Comparison of ENCODE assay signal across 17 cellular contexts in the genomic region with DNA sequence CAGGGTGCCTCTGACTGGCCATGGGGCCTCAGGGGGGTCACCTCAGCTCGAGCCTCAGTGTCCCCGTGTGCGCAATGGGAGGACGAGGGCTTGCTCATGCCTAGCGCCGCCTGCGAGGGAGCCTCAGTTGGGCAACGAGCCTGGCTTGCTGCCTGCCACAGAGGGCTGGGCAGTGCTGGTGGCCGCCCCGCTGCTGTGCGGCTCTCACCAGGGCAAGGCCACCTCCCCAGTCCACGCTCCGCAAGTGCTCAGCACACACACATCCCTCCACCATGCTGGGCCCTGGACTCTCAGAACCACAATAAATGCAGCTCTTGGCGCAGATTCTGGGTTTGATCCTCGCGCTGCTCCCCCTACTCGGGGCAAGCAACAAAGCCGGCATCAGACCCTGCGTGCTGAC.
DNase-seq lines count a peak whose midpoint lies in the region; ATAC-seq, FAIRE-seq and TF ChIP-seq lines count a peak whose summit lies in the region.
"Had no signal": no experiment of that assay in that cellular context is flagged by ENCODE, and none has a peak within 500 bp of the region (broad histone marks: within the 10 kb centered on the region; RNA-seq: fewer than 3 reads in every experiment).

No MANE protein-coding gene starts in this region.

- BruUV-seq in Panc1 (replicated peaks; lab: Mats Ljungman, UMichigan) (no TSS peak), OCI-LY7 (replicated peaks; lab: Mats Ljungman, UMichigan) (no TSS peak)

- POLR2A ChIA-PET in Panc1 (lab: Charles Lee) (no interaction called here), H1 (lab: Charles Lee; ENCODE audit: partially characterized antibody) (interaction anchor here (1.6 kb wide), 1 partner anchor 9 kb away, joined by 4 read pairs; no protein-coding TSS in a partner anchor), OCI-LY7 (lab: Charles Lee) (no interaction called here)
- POLR2A ChIA-PET in activated CD8-positive, alpha-beta T cell treated with anti-CD3 and anti-CD28 coated beads, Interleukin-2, amount 10 ng/mL, durations not matched to agents 7 days and 5 days (lab: Charles Lee): no interaction called here

- H4K8ac ChIP-seq in H1 (ENCODE audit: extremely low read depth, insufficient read depth, low read length) (no peak overlapping the region; the same call in 1 of the 2 replicates), neuronal stem cell (ENCODE audit: low read depth, low read length) (no peak overlapping the region)

- no peaks in the 10 kb centered on the region for H3K9me2 ChIP-seq in OCI-LY7 (ENCODE audit: insufficient read depth, low read length)

- H2BK15ac ChIP-seq in H1 (ENCODE audit: low read length) (0 out of 2 replicates have a peak overlapping the region, but pooled peaks have one; percentile 29), neuronal stem cell (ENCODE audit: low read length) (no peak overlapping the region)

- CTCF ChIA-PET in Panc1 (lab: Charles Lee) (no interaction called here), H1 (lab: Charles Lee; ENCODE audit: partially characterized antibody) (interaction anchor here (0.9 to 1.2 kb wide), 3 partner anchors 8 to 63 kb away, joined by 3 read pairs; no protein-coding TSS in a partner anchor), OCI-LY7 (lab: Charles Lee; ENCODE audit: unreplicated experiment) (no interaction called here)
- CTCF ChIA-PET in activated CD8-positive, alpha-beta T cell treated with anti-CD3 and anti-CD28 coated beads, Interleukin-2, amount 10 ng/mL, durations not matched to agents 7 days and 5 days (lab: Charles Lee): no interaction called here

- intact Hi-C loops in Panc1 (cut with micrococcal nuclease; ENCODE audit: unreplicated experiment) (no loop called here), OCI-LY7 (cut with micrococcal nuclease; ENCODE audit: unreplicated experiment) (no loop called here)

- H3K23me2 ChIP-seq in H1 (ENCODE audit: low read depth, low read length): no peaks in the 10 kb centered on the region

- peak overlapping the region; percentile 93 for H4K91ac ChIP-seq in H1 (replicated peaks; ENCODE audit: insufficient read length, low read length)
- H4K91ac ChIP-seq in neuronal stem cell (ENCODE audit: low read depth, low read length, poor library complexity): peak overlapping the region; percentile 64

- H3K9ac ChIP-seq in H1 (replicated peaks in 1 of 4; ENCODE audit: extremely low read depth in 1 of 4, low read depth in 3 of 4, low read length in 3 of 4): no peak overlapping the region
- H3K9ac ChIP-seq in neuronal stem cell (ENCODE audit: low read depth, low read length, poor library complexity): no peak overlapping the region

- H3K9me3 Mint-ChIP-seq in activated CD8-positive, alpha-beta T cell treated with anti-CD3 and anti-CD28 coated beads, Interleukin-2, amount 10 ng/mL, durations not matched to agents 7 days and 5 days (ENCODE audit: insufficient read depth): no peaks in the 10 kb centered on the region
- H3K9me3 Mint-ChIP-seq: CD4-positive, alpha-beta memory T cell had no signal

- DNase-seq in Panc1 (ENCODE audit: low read depth, low spot score) (no peak), H1 (ENCODE audit: low read depth in 1 of 2, low spot score in 2 of 2) (no peak), neuronal stem cell (ENCODE audit: low spot score) (no peak), OCI-LY7 (ENCODE audit: low spot score) (no peak)
- DNase-seq in activated CD8-positive, alpha-beta T cell treated with anti-CD3 and anti-CD28 coated beads, Interleukin-2, amount 10 ng/mL, durations not matched to agents 7 days and 5 days: no peak
- DNase-seq in activated CD8-positive, alpha-beta memory T cell treated with anti-CD3 and anti-CD28 coated beads, Interleukin-2, amount 50 U/mL, for 48 hours: no peak
- DNase-seq: C1 segment of cervical spinal cord; Calu3; CD4-positive, alpha-beta memory T cell; COR-L47; DMS53; DND-41; GOT3; H7 had no signal

- H3K4me3 Mint-ChIP-seq in activated CD8-positive, alpha-beta T cell treated with anti-CD3 and anti-CD28 coated beads, Interleukin-2, amount 10 ng/mL, durations not matched to agents 7 days and 5 days: no peak overlapping the region
- H3K4me3 Mint-ChIP-seq: CD4-positive, alpha-beta memory T cell had no signal

- H4K5ac ChIP-seq in H1 (ENCODE audit: insufficient read length, low read depth, low read length): no peak overlapping the region

- no peak for TF ChIP-seq RAD21 in H1 (IDR thresholded peaks at IDR 0.05 in 1 of 2, conservative IDR thresholded peaks at IDR 0.05 in 1 of 2; ENCODE audit: low read depth in 2 of 2, low read length in 2 of 2)

- no peak overlapping the region for H2BK120ac ChIP-seq in H1 (replicated peaks; ENCODE audit: low read depth, low read length)
- no peak overlapping the region for H2BK120ac ChIP-seq in neuronal stem cell (ENCODE audit: low read depth, low read length)

- WGBS in H1 (ENCODE audit: extremely low coverage in 1 of 2, insufficient coverage in 1 of 2, insufficient read length in 1 of 2, insufficient replicate concordance in 2 of 2, low coverage in 1 of 2, low lambda C conversion rate in 2 of 2, missing lambda C conversion rate in 1 of 2), 2 experiments: 86% methylated on average over 19 of the region's 19 CpGs; no CpG with 5 or more reads in 1 of the 2 experiments
- no CpG with 5 or more reads among the region's 19 CpGs for WGBS in neuronal stem cell (ENCODE audit: extremely low coverage in 2 of 2, insufficient read length in 2 of 2, insufficient replicate concordance in 1 of 2), 2 donors

- ATAC-seq in Panc1: peak; percentile 42
- ATAC-seq in activated CD8-positive, alpha-beta T cell treated with anti-CD3 and anti-CD28 coated beads, Interleukin-2, amount 10 ng/mL, durations not matched to agents 7 days and 5 days: no peak
- ATAC-seq: HCT116 had no signal

- H3K79me2 ChIP-seq in H1 (ENCODE audit: control insufficient read depth in 1 of 2, insufficient read depth in 2 of 2, low read length in 2 of 2) (no peaks in the 10 kb centered on the region), OCI-LY7 (ENCODE audit: insufficient read depth, low read depth, low read length) (no peaks in the 10 kb centered on the region)

- H2AFZ ChIP-seq in H1 (ENCODE audit: low read length) (no peak overlapping the region), neuronal stem cell (ENCODE audit: low read length) (no peak overlapping the region), OCI-LY7 (ENCODE audit: low read length) (no peak overlapping the region)

- H3K27ac Mint-ChIP-seq in activated CD8-positive, alpha-beta T cell treated with anti-CD3 and anti-CD28 coated beads, Interleukin-2, amount 10 ng/mL, durations not matched to agents 7 days and 5 days: no peak overlapping the region
- H3K27ac Mint-ChIP-seq: CD4-positive, alpha-beta memory T cell had no signal

- H2BK5ac ChIP-seq in H1 (ENCODE audit: low read depth, low read length) (no peak overlapping the region), neuronal stem cell (ENCODE audit: low read length) (no peak overlapping the region)

- H3K4me1 ChIP-seq in Panc1 (ENCODE audit: control insufficient read depth, insufficient read depth, low read length) (peaks cover 6% of the 10 kb centered on the region), H1 (replicated peaks in 1 of 4; ENCODE audit: control insufficient read depth in 3 of 4, insufficient read depth in 4 of 4, low read length in 3 of 4) (peaks cover 0 to 23% (median 13%) of the 10 kb centered on the region in 4 experiments; a peak in 5 of 7 replicates), neuronal stem cell (ENCODE audit: control insufficient read depth in 2 of 2, insufficient read depth in 1 of 2, low read depth in 1 of 2, low read length in 2 of 2) (peaks cover 0 to 7% of the 10 kb centered on the region in 2 donors), OCI-LY7 (ENCODE audit: insufficient read depth, low read length, poor library complexity, severe bottlenecking) (no peaks in the 10 kb centered on the region)

- H3K23ac ChIP-seq in H1 (ENCODE audit: insufficient read length): no peak overlapping the region
- no peak overlapping the region for H3K23ac ChIP-seq in neuronal stem cell (ENCODE audit: low read depth, low read length, poor library complexity)

- H3K79me1 ChIP-seq in H1 (ENCODE audit: low read depth, low read length) (0 out of 2 replicates have a peak, but pooled peaks cover 2% of the 10 kb centered on the region), neuronal stem cell (ENCODE audit: low read depth, low read length) (peaks cover 2% of the 10 kb centered on the region)

- H2BK12ac ChIP-seq in H1 (ENCODE audit: low read depth, low read length) (peak overlapping the region; percentile 39; the same call in 1 of the 2 replicates), neuronal stem cell (ENCODE audit: low read length) (no peak overlapping the region)

- H3K4me3 ChIP-seq in Panc1 (ENCODE audit: low read depth in 2 of 2, low read length in 2 of 2) (no peak overlapping the region), H1 (ENCODE audit: extremely low read depth in 1 of 4, insufficient read depth in 2 of 4, low read depth in 3 of 4, low read length in 4 of 4) (no peak overlapping the region), neuronal stem cell (ENCODE audit: low read length in 2 of 2) (no peak overlapping the region), OCI-LY7 (ENCODE audit: low read depth, low read length, poor library complexity, severe bottlenecking) (no peak overlapping the region)

- H3K36me3 ChIP-seq in Panc1 (ENCODE audit: control insufficient read depth, insufficient read depth, low read length) (no peaks in the 10 kb centered on the region), H1 (ENCODE audit: control insufficient read depth in 2 of 4, insufficient read depth in 4 of 4, low read length in 3 of 4) (no peaks in the 10 kb centered on the region), neuronal stem cell (replicated peaks in 1 of 2; ENCODE audit: control insufficient read depth in 2 of 2, insufficient read depth in 2 of 2, low read length in 2 of 2) (no peaks in the 10 kb centered on the region), OCI-LY7 (ENCODE audit: insufficient read depth, low read length) (no peaks in the 10 kb centered on the region)

- H3K4me2 ChIP-seq in H1 (ENCODE audit: insufficient read depth in 1 of 2, low read depth in 2 of 2, low read length in 2 of 2): no peak overlapping the region
- H3K4me2 ChIP-seq in neuronal stem cell (ENCODE audit: insufficient read depth, low read length, poor library complexity, severe bottlenecking): no peak overlapping the region
- no peak overlapping the region for H3K4me2 ChIP-seq in OCI-LY7 (ENCODE audit: low read length)

- H3K4me1 Mint-ChIP-seq in activated CD8-positive, alpha-beta T cell treated with anti-CD3 and anti-CD28 coated beads, Interleukin-2, amount 10 ng/mL, durations not matched to agents 7 days and 5 days (ENCODE audit: low read depth): no peaks in the 10 kb centered on the region
- H3K4me1 Mint-ChIP-seq: CD4-positive, alpha-beta memory T cell had no signal

- H2AK5ac ChIP-seq in H1 (ENCODE audit: low read depth, low read length): 0 out of 2 replicates have a peak overlapping the region, but pooled peaks have one; percentile 90
- H2AK5ac ChIP-seq in neuronal stem cell (ENCODE audit: low read depth, low read length): peak overlapping the region; percentile 91

- in situ Hi-C loops in Panc1 (cut with HindIII; ENCODE audit: low pct_unique_long_range_greater_than_20kb, low sequenced_read_pairs): no loop called here

- H3K27me3 Mint-ChIP-seq in activated CD8-positive, alpha-beta T cell treated with anti-CD3 and anti-CD28 coated beads, Interleukin-2, amount 10 ng/mL, durations not matched to agents 7 days and 5 days (ENCODE audit: low read depth): no peaks in the 10 kb centered on the region

- H3K4ac ChIP-seq in H1 (replicated peaks; ENCODE audit: insufficient read length, low read depth, low read length): no peak overlapping the region
- H3K4ac ChIP-seq in neuronal stem cell (ENCODE audit: low read length): no peak overlapping the region

- TF ChIP-seq EP300 in H1 (IDR thresholded peaks at IDR 0.05; ENCODE audit: borderline replicate concordance in 1 of 2, low read depth in 2 of 2, low read length in 2 of 2): no peak

- peaks cover 0 to 4% of the 10 kb centered on the region in 2 experiments for H4K20me1 ChIP-seq in H1 (replicated peaks in 1 of 2; ENCODE audit: control insufficient read depth in 1 of 2, insufficient read depth in 2 of 2, low read length in 2 of 2)
- no peaks in the 10 kb centered on the region for H4K20me1 ChIP-seq in OCI-LY7 (ENCODE audit: insufficient read depth, low read length)

- FAIRE-seq in H1 (lab: Jason Lieb, UNC): no peak
- FAIRE-seq: G401.6, GM12892 had no signal

- H3K36me3 Mint-ChIP-seq in activated CD8-positive, alpha-beta T cell treated with anti-CD3 and anti-CD28 coated beads, Interleukin-2, amount 10 ng/mL, durations not matched to agents 7 days and 5 days (ENCODE audit: low read depth): no peaks in the 10 kb centered on the region
- H3K36me3 Mint-ChIP-seq: CD4-positive, alpha-beta memory T cell had no signal

- H3K27ac ChIP-seq in Panc1 (ENCODE audit: low read length) (no peak overlapping the region), H1 (ENCODE audit: low read depth, low read length) (no peak overlapping the region), neuronal stem cell (replicated peaks; ENCODE audit: low read length) (no peak overlapping the region), OCI-LY7 (ENCODE audit: low read depth, low read length, poor library complexity, severe bottlenecking) (no peak overlapping the region)

- no peak overlapping the region for H3K56ac ChIP-seq in H1 (replicated peaks; ENCODE audit: insufficient read length, low read depth, low read length)

- TF ChIP-seq CTCF in Panc1 (IDR thresholded peaks at IDR 0.05) (no peak), H1 (IDR thresholded peaks at IDR 0.05; ENCODE audit: control extremely low read depth in 1 of 3, insufficient read depth in 1 of 3, low read depth in 1 of 3, low read length in 3 of 3) (no peak), OCI-LY7 (conservative IDR thresholded peaks at IDR 0.05; ENCODE audit: low read length) (no peak)

- H3K27me3 ChIP-seq in Panc1 (ENCODE audit: control insufficient read depth, insufficient read depth, low read length) (no peaks in the 10 kb centered on the region; the same call in 1 of the 2 replicates), H1 (replicated peaks in 1 of 4; ENCODE audit: control insufficient read depth in 3 of 4, extremely low read depth in 1 of 4, insufficient read depth in 3 of 4, low read length in 3 of 4) (no peaks in the 10 kb centered on the region; a peak in 1 of 7 replicates), neuronal stem cell (ENCODE audit: control insufficient read depth in 3 of 3, insufficient read depth in 3 of 3, low read depth in 1 of 3, low read length in 3 of 3) (peaks cover 0 to 43% (median 0%) of the 10 kb centered on the region in 3 experiments)

- no peak overlapping the region for H3K18ac ChIP-seq in H1 (ENCODE audit: extremely low read depth, low read length)
- peak overlapping the region; percentile 97 for H3K18ac ChIP-seq in neuronal stem cell (ENCODE audit: low read length)

- H3K9me3 ChIP-seq in Panc1 (ENCODE audit: control insufficient read depth, insufficient read depth, low read depth, low read length) (no peaks in the 10 kb centered on the region), H1 (ENCODE audit: insufficient read depth in 2 of 2, low read depth in 1 of 2, low read length in 1 of 2) (no peaks in the 10 kb centered on the region), neuronal stem cell (replicated peaks in 1 of 2; ENCODE audit: control insufficient read depth in 2 of 2, insufficient read depth in 1 of 2, low read depth in 1 of 2, low read length in 2 of 2) (peaks cover 0 to 3% of the 10 kb centered on the region in 2 donors), OCI-LY7 (ENCODE audit: low read length) (no peaks in the 10 kb centered on the region)

- H3K14ac ChIP-seq in H1 (ENCODE audit: insufficient read length): no peak overlapping the region
- peak overlapping the region; percentile 71 for H3K14ac ChIP-seq in neuronal stem cell (ENCODE audit: low read length)

- no peak for TF ChIP-seq POLR2A in H1 (IDR thresholded peaks at IDR 0.05; ENCODE audit: control extremely low read depth in 1 of 2, low read depth in 2 of 2, low read length in 2 of 2)

- H2BK20ac ChIP-seq in H1 (ENCODE audit: low read length): no peak overlapping the region
